21 cellular contexts compared by ENCODE assay signal in the genomic region with DNA sequence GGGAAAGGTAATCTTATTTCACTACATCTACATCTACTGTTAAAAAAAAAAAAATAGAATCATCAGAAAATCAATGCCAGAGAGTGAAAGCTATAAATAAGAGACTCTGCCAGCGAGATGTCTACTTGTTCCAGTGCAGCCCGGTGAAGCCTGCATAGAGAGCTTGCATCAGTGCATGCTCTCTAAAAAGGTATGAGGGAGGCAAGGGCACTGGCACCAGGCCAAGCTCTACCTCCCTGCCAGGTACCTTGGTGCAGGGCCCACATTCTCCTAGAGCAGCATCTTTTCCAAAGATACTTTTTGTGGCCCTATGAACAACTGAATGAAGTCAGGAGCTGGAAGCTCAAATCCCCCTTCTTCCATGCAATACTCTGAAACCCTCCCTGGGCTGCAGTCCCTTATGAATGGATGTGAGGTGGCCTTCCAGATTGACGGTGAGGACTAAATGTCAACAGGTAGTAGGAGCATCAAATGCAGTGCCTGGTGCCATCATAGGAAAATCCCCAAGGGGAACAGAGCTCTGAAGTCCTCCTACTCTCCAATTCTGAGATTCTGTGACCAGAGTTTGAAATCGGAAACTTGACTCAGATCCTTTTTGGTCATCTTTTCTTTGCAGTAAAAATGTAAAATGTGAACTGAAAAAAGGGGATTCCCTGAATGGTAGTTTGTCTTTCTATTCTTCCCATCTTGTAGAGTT.
"Had no signal": no experiment of that assay in that cellular context is flagged by ENCODE, and none has a peak within 500 bp of the region (broad histone marks: within the 10 kb centered on the region; RNA-seq: fewer than 3 reads in every experiment).

No MANE protein-coding gene starts in this region.

- H3K9me3 Mint-ChIP-seq: activated naive CD8-positive, alpha-beta T cell treated with anti-CD3 and anti-CD28 coated beads for 36 hours; dendritic cell treated with granulocyte-macrophage colony-stimulating factor and Interleukin-4, amounts not matched to agents 40 ng/mL and 50 ng/mL, for 4 days had no signal

- DNase-seq: activated CD4-positive, CD25-positive, alpha-beta regulatory T cell treated with anti-CD3 and anti-CD28 coated beads, Interleukin-2, amount 50 U/mL, for 72 hours; activated naive CD8-positive, alpha-beta T cell treated with anti-CD3 and anti-CD28 coated beads for 36 hours; activated T-cell treated with anti-CD3 and anti-CD28 coated beads, Interleukin-2, amount 50 U/mL, for 1 hour; cerebellar nuclear complex; effector CD4-positive, alpha-beta T cell; erythroblast; foreskin fibroblast; hippocampal formation; kidney glomerular epithelial cell; left lung; naive thymus-derived CD8-positive, alpha-beta T cell; psoas muscle; right cardiac atrium; stimulated activated CD4-positive, alpha-beta T cell treated with anti-CD3 and anti-CD28 coated beads, Interleukin-4, amount 100 ng/mL, for 4 hours; stimulated activated naive CD8-positive, alpha-beta T cell treated with anti-CD3 and anti-CD28 coated beads, Interleukin-15, Interleukin-2, amounts not matched to agents 100 U/mL and 50 U/mL, for 24 hours had no signal

- H3K27me3 ChIP-seq: breast epithelium, left lung, pancreas had no signal

- H3K27ac Mint-ChIP-seq: activated naive CD8-positive, alpha-beta T cell treated with anti-CD3 and anti-CD28 coated beads for 36 hours; dendritic cell treated with granulocyte-macrophage colony-stimulating factor and Interleukin-4, amounts not matched to agents 40 ng/mL and 50 ng/mL, for 4 days; naive thymus-derived CD8-positive, alpha-beta T cell had no signal

- H3K27ac ChIP-seq: breast epithelium, left lung, pancreas, psoas muscle had no signal

- ATAC-seq: left lung; naive thymus-derived CD8-positive, alpha-beta T cell; pancreas; psoas muscle; right cardiac atrium; stimulated activated naive CD8-positive, alpha-beta T cell treated with anti-CD3 and anti-CD28 coated beads, Interleukin-15, Interleukin-2, amounts not matched to agents 100 U/mL and 50 U/mL, for 24 hours had no signal

- FAIRE-seq: astrocyte, endometrium, pancreas had no signal

- H3K4me1 ChIP-seq: breast epithelium, left lung, pancreas had no signal

- H3K36me3 ChIP-seq: breast epithelium, left lung, pancreas had no signal

- H3K4me3 ChIP-seq: breast epithelium, left lung, lung, pancreas, psoas muscle had no signal

- H3K9me3 ChIP-seq: breast epithelium, left lung, pancreas, psoas muscle had no signal

- H3K36me3 Mint-ChIP-seq: activated naive CD8-positive, alpha-beta T cell treated with anti-CD3 and anti-CD28 coated beads for 36 hours had no signal
